20 cellular contexts compared by ENCODE assay signal in genomic region chr4:109873791-109874514, GRCh38. TPM values are rescaled to one million over a fixed set of nuclear protein-coding genes. Genes with fewer than 3 reads are reported as not detected.
DNase-seq lines count a peak whose midpoint lies in the region; ATAC-seq, FAIRE-seq and TF ChIP-seq lines count a peak whose summit lies in the region.
"Had no signal": no experiment of that assay in that cellular context is flagged by ENCODE, and none has a peak within 500 bp of the region (broad histone marks: within the 10 kb centered on the region; RNA-seq: fewer than 3 reads in every experiment).

No MANE protein-coding gene starts in this region.

- H3K36me3 ChIP-seq in HEK293 (ENCODE audit: control insufficient read depth in 2 of 2, insufficient read depth in 1 of 2, low read length in 2 of 2): no peaks in the 10 kb centered on the region
- H3K36me3 ChIP-seq in astrocyte (ENCODE audit: insufficient read depth, low read length): no peaks in the 10 kb centered on the region
- no peaks in the 10 kb centered on the region for H3K36me3 ChIP-seq in osteoblast (ENCODE audit: insufficient read depth, low read length)
- no peaks in the 10 kb centered on the region for H3K36me3 ChIP-seq in SK-N-SH (replicated peaks in 1 of 2; ENCODE audit: control insufficient read depth in 1 of 2, insufficient read depth in 2 of 2, low read length in 1 of 2)
- H3K36me3 ChIP-seq: colonic mucosa had no signal

- POLR2A ChIA-PET in HEK293 (lab: Yijun Ruan, JAX) (no interaction called here), SK-N-SH (lab: Yijun Ruan, JAX) (no interaction called here)

- WGBS in SK-N-SH (ENCODE audit: low lambda C conversion rate): 8% methylated on average over 11 of the region's 11 CpGs

- H3K9ac ChIP-seq in astrocyte (ENCODE audit: low read length) (no peak overlapping the region), SK-N-SH (no peak overlapping the region)

- no peaks in the 10 kb centered on the region for H3K9me3 Mint-ChIP-seq in astrocyte (ENCODE audit: unreplicated experiment)
- H3K9me3 Mint-ChIP-seq: activated T-helper 1 cell treated with anti-CD3 and anti-CD28 coated beads, Interleukin-12 subunit alpha, Interleukin-12 subunit beta, Interleukin-2, Interleukin-4 antibody, amounts not matched to agents 30 ng/mL and 10 ng/mL and 1 ng/mL, durations not matched to agents 14 hours and 24 hours and 36 hours; stimulated activated memory B cell treated with anti-CD40 and anti-IgM and Interleukin-4, amounts not matched to agents 10 μg/mL and 1 μg/mL and 100 μg/mL, for 72 hours had no signal

- TF ChIP-seq RAD21 in SK-N-SH (IDR thresholded peaks at IDR 0.05; ENCODE audit: low read length): no peak

- peaks cover 8% of the 10 kb centered on the region for H3K27me3 Mint-ChIP-seq in astrocyte (ENCODE audit: low read depth, unreplicated experiment)

- H3K27ac ChIP-seq in 22Rv1 (no peak overlapping the region), HEK293 (ENCODE audit: extremely low read depth, low read depth, low read length) (no peak overlapping the region), astrocyte (ENCODE audit: low read depth, low read length) (no peak overlapping the region), foreskin keratinocyte (no peak overlapping the region), osteoblast (ENCODE audit: low read depth, low read length) (no peak overlapping the region), SK-N-SH (ENCODE audit: low read depth in 2 of 2, low read length in 1 of 2) (no peak overlapping the region)
- H3K27ac ChIP-seq: colonic mucosa, spleen had no signal

- H3K9me2 ChIP-seq in SK-N-SH: no peaks in the 10 kb centered on the region

- H3K27me3 ChIP-seq in astrocyte (ENCODE audit: insufficient read depth, low read length) (no peaks in the 10 kb centered on the region), foreskin keratinocyte (no peaks in the 10 kb centered on the region), osteoblast (ENCODE audit: insufficient read depth, low read length) (no peaks in the 10 kb centered on the region), SK-N-SH (ENCODE audit: insufficient read depth) (0 out of 2 replicates have a peak, but pooled peaks cover 2% of the 10 kb centered on the region)
- H3K27me3 ChIP-seq: colonic mucosa had no signal

- H3F3A ChIP-seq in SK-N-SH (replicated peaks; ENCODE audit: insufficient read depth): no peaks in the 10 kb centered on the region

- ATAC-seq in foreskin keratinocyte: peak; percentile 45
- ATAC-seq: activated CD8-positive, alpha-beta T cell treated with anti-CD3 and anti-CD28 coated beads, Interleukin-2, amount 10 ng/mL, durations not matched to agents 7 days and 5 days; left cardiac atrium; stimulated activated memory B cell treated with anti-CD40 and anti-IgM and Interleukin-4, amounts not matched to agents 10 μg/mL and 1 μg/mL and 100 μg/mL, for 72 hours had no signal

- peak overlapping the region; percentile 23 for H3K27ac Mint-ChIP-seq in astrocyte (ENCODE audit: unreplicated experiment)
- H3K27ac Mint-ChIP-seq: activated CD8-positive, alpha-beta T cell treated with anti-CD3 and anti-CD28 coated beads, Interleukin-2, amount 10 ng/mL, durations not matched to agents 7 days and 5 days; activated T-helper 1 cell treated with anti-CD3 and anti-CD28 coated beads, Interleukin-12 subunit alpha, Interleukin-12 subunit beta, Interleukin-2, Interleukin-4 antibody, amounts not matched to agents 30 ng/mL and 10 ng/mL and 1 ng/mL, durations not matched to agents 14 hours and 24 hours and 36 hours; stimulated activated memory B cell treated with anti-CD40 and anti-IgM and Interleukin-4, amounts not matched to agents 10 μg/mL and 1 μg/mL and 100 μg/mL, for 72 hours had no signal

- no peak overlapping the region for H3K4me3 Mint-ChIP-seq in astrocyte (ENCODE audit: unreplicated experiment)
- H3K4me3 Mint-ChIP-seq: activated CD8-positive, alpha-beta T cell treated with anti-CD3 and anti-CD28 coated beads, Interleukin-2, amount 10 ng/mL, durations not matched to agents 7 days and 5 days; activated T-helper 1 cell treated with anti-CD3 and anti-CD28 coated beads, Interleukin-12 subunit alpha, Interleukin-12 subunit beta, Interleukin-2, Interleukin-4 antibody, amounts not matched to agents 30 ng/mL and 10 ng/mL and 1 ng/mL, durations not matched to agents 14 hours and 24 hours and 36 hours; stimulated activated memory B cell treated with anti-CD40 and anti-IgM and Interleukin-4, amounts not matched to agents 10 μg/mL and 1 μg/mL and 100 μg/mL, for 72 hours had no signal

- no peak for FAIRE-seq in astrocyte (lab: Jason Lieb, UNC)
- FAIRE-seq: endothelial cell of umbilical vein had no signal

- H3K4me1 ChIP-seq in HEK293 (ENCODE audit: control insufficient read depth, insufficient read depth, low read length) (no peaks in the 10 kb centered on the region; the same call in 1 of the 2 replicates), astrocyte (ENCODE audit: insufficient read depth, low read length) (no peaks in the 10 kb centered on the region), foreskin keratinocyte (no peaks in the 10 kb centered on the region), osteoblast (ENCODE audit: insufficient read depth, low read length) (no peaks in the 10 kb centered on the region), SK-N-SH (ENCODE audit: control insufficient read depth in 1 of 2, insufficient read depth in 2 of 2, low read depth in 1 of 2, low read length in 1 of 2) (no peaks in the 10 kb centered on the region)
- H3K4me1 ChIP-seq: colonic mucosa, spleen had no signal

- DNase-seq in astrocyte (ENCODE audit: low read depth): peak; percentile 3
- peak; percentile 16 to 60 for DNase-seq in foreskin keratinocyte
- DNase-seq in middle frontal gyrus (ENCODE audit: extremely low spot score, low spot score): no peak
- no peak for DNase-seq in NCI-H2227 (lab: John Stamatoyannopoulos, UW; ENCODE audit: unreplicated experiment)
- DNase-seq in osteoblast (ENCODE audit: insufficient read length, low spot score, missing footprints): no peak
- no peak for DNase-seq in SK-N-SH
- DNase-seq: activated CD8-positive, alpha-beta T cell treated with anti-CD3 and anti-CD28 coated beads, Interleukin-2, amount 10 ng/mL, durations not matched to agents 7 days and 5 days; colonic mucosa; GDM1; hypothalamus; KBM-7; left cardiac atrium; NCI-H1417 treated with DMSO at 0.1 percent for 48 hours; NCI-H446 treated with DMSO at 0.1 percent for 48 hours; spleen had no signal

- H2AFZ ChIP-seq in astrocyte (ENCODE audit: low read depth, low read length): no peak overlapping the region
- H2AFZ ChIP-seq in osteoblast (ENCODE audit: low read length): no peak overlapping the region
- H2AFZ ChIP-seq in SK-N-SH (ENCODE audit: low read depth): no peak overlapping the region

- H3K4me2 ChIP-seq in astrocyte (ENCODE audit: low read length) (no peak overlapping the region), osteoblast (ENCODE audit: insufficient read depth, low read length) (no peak overlapping the region), SK-N-SH (no peak overlapping the region)

- H4K20me1 ChIP-seq in astrocyte (ENCODE audit: insufficient read depth, low read length) (no peaks in the 10 kb centered on the region), osteoblast (ENCODE audit: insufficient read depth, low read length) (no peaks in the 10 kb centered on the region), SK-N-SH (ENCODE audit: insufficient read depth) (no peaks in the 10 kb centered on the region)

- H3K79me2 ChIP-seq in astrocyte (ENCODE audit: insufficient read depth, low read length): no peaks in the 10 kb centered on the region
- no peaks in the 10 kb centered on the region for H3K79me2 ChIP-seq in osteoblast (ENCODE audit: insufficient read depth, low read length)
- H3K79me2 ChIP-seq in SK-N-SH (ENCODE audit: insufficient read depth): no peaks in the 10 kb centered on the region

- H3K4me1 Mint-ChIP-seq in astrocyte (ENCODE audit: low read depth, unreplicated experiment): no peaks in the 10 kb centered on the region
- H3K4me1 Mint-ChIP-seq: stimulated activated memory B cell treated with anti-CD40 and anti-IgM and Interleukin-4, amounts not matched to agents 10 μg/mL and 1 μg/mL and 100 μg/mL, for 72 hours had no signal

- no peak for TF ChIP-seq EP300 in SK-N-SH (IDR thresholded peaks at IDR 0.05; ENCODE audit: borderline replicate concordance in 1 of 2, low read depth in 1 of 2, low read length in 1 of 2)

- no peaks in the 10 kb centered on the region for H3K9me3 ChIP-seq in HEK293 (ENCODE audit: control insufficient read depth, insufficient read depth, low read depth, low read length)
- no peaks in the 10 kb centered on the region for H3K9me3 ChIP-seq in astrocyte (ENCODE audit: insufficient read depth, low read depth, low read length)
- H3K9me3 ChIP-seq in osteoblast (ENCODE audit: low read depth, low read length): no peaks in the 10 kb centered on the region
- no peaks in the 10 kb centered on the region for H3K9me3 ChIP-seq in SK-N-SH
- H3K9me3 ChIP-seq: colonic mucosa, spleen had no signal

- TF ChIP-seq CTCF in 22Rv1 (IDR thresholded peaks at IDR 0.05): peak; percentile 26
- TF ChIP-seq CTCF in HEK293 (tag by site-specific recombination; IDR thresholded peaks at IDR 0.05): no peak
- TF ChIP-seq CTCF in astrocyte (IDR thresholded peaks at IDR 0.05; ENCODE audit: insufficient read depth, low read depth, low read length): no peak
- peak; percentile 8 for TF ChIP-seq CTCF in foreskin keratinocyte (conservative IDR thresholded peaks at IDR 0.05)
- no peak for TF ChIP-seq CTCF in osteoblast (IDR thresholded peaks at IDR 0.05; ENCODE audit: extremely low read depth, low read depth, low read length)
- no peak for TF ChIP-seq CTCF in SK-N-SH (IDR thresholded peaks at IDR 0.05)

- CTCF ChIA-PET in HEK293 (lab: Yijun Ruan, JAX): no interaction called here
- CTCF ChIA-PET in SK-N-SH (lab: Yijun Ruan, JAX): interaction anchor here (1.3 kb wide), 1 partner anchor 468 kb away, joined by 4 read pairs; no protein-coding TSS in a partner anchor

- no peak overlapping the region for H3K4me3 ChIP-seq in HEK293 (ENCODE audit: low read depth, low read length)
- no peak overlapping the region for H3K4me3 ChIP-seq in astrocyte (ENCODE audit: insufficient read depth, low read depth, low read length)
- H3K4me3 ChIP-seq in osteoblast (ENCODE audit: insufficient read depth, low read length): no peak overlapping the region
- no peak overlapping the region for H3K4me3 ChIP-seq in SK-N-SH (ENCODE audit: low read depth in 2 of 2, low read length in 1 of 2)
- H3K4me3 ChIP-seq: colonic mucosa, spleen had no signal

- peaks cover 5% of the 10 kb centered on the region for H3K36me3 Mint-ChIP-seq in astrocyte (ENCODE audit: low read depth, unreplicated experiment)

RNA-seq across cellular contexts. Expression of gene LRIT3, which starts 26.0 kb away (rescaled TPM):
- total RNA-seq in astrocyte (0.11 TPM in 1 of 2 replicates, not detected in the other), foreskin keratinocyte (0.04 TPM in 1 of 2 replicates, not detected in the other), osteoblast (under 0.01 and 0.29 TPM in 2 replicates)
- polyA plus RNA-seq in foreskin keratinocyte (0.02 and 0.03 TPM in 2 replicates), SK-N-SH (2012; rRNA removed) (0.02 TPM in 1 of 2 replicates, not detected in the other)
- 0.01 and 0.03 TPM in 2 replicates for polyA plus RNA-seq in SK-N-SH (2012; cell fraction: cytosol; rRNA removed)
- 0.08 TPM in 2 replicates for polyA plus RNA-seq in SK-N-SH (2012; cell fraction: nucleus; rRNA removed)
- total RNA-seq: activated T-helper 1 cell treated with anti-CD3 and anti-CD28 coated beads, Interleukin-12 subunit alpha, Interleukin-12 subunit beta, Interleukin-2, Interleukin-4 antibody, amounts not matched to agents 30 ng/mL and 10 ng/mL and 1 ng/mL, durations not matched to agents 14 hours and 24 hours and 36 hours; left cardiac atrium had no signal

RNA-seq across cellular contexts. Expression of gene EGF, which starts 38.7 kb away (rescaled TPM):
- total RNA-seq in astrocyte: 22.9 and 25.1 TPM in 2 replicates
- total RNA-seq in foreskin keratinocyte: 0.60 and 1.1 TPM in 2 replicates
- 0.08 and 0.30 TPM in 2 replicates for polyA plus RNA-seq in foreskin keratinocyte
- 0.36 and 1.2 TPM in 2 replicates for total RNA-seq in osteoblast
- polyA plus RNA-seq in SK-N-SH (2012; rRNA removed): 0.89 and 2.4 TPM in 2 replicates
- polyA plus RNA-seq in SK-N-SH (2012; cell fraction: cytosol; rRNA removed): 1.5 and 2.1 TPM in 2 replicates
- 1.3 and 2.8 TPM in 2 replicates for polyA plus RNA-seq in SK-N-SH (2012; cell fraction: nucleus; rRNA removed)
- total RNA-seq: activated CD8-positive, alpha-beta T cell treated with anti-CD3 and anti-CD28 coated beads, Interleukin-2, amount 10 ng/mL, durations not matched to agents 7 days and 5 days; activated T-helper 1 cell treated with anti-CD3 and anti-CD28 coated beads, Interleukin-12 subunit alpha, Interleukin-12 subunit beta, Interleukin-2, Interleukin-4 antibody, amounts not matched to agents 30 ng/mL and 10 ng/mL and 1 ng/mL, durations not matched to agents 14 hours and 24 hours and 36 hours; endothelial cell of umbilical vein had no signal
- polyA plus RNA-seq: endothelial cell of umbilical vein had no signal

RNA-seq across cellular contexts. Expression of gene RRH, which starts 46.2 kb away (rescaled TPM):
- total RNA-seq in astrocyte: 0.25 TPM in 1 of 2 replicates, not detected in the other
- total RNA-seq in foreskin keratinocyte: 0.10 TPM in 1 of 2 replicates, not detected in the other
- polyA plus RNA-seq in foreskin keratinocyte: 0.03 and 0.04 TPM in 2 replicates
- under 0.01 TPM in 1 of 2 replicates, not detected in the other for total RNA-seq in osteoblast
- polyA plus RNA-seq in SK-N-SH (2012; rRNA removed): 0.05 and 0.10 TPM in 2 replicates
- polyA plus RNA-seq in SK-N-SH (2012; cell fraction: cytosol; rRNA removed): 0.04 and 0.05 TPM in 2 replicates
- 0.06 and 0.19 TPM in 2 replicates for polyA plus RNA-seq in SK-N-SH (2012; cell fraction: nucleus; rRNA removed)
- total RNA-seq: left cardiac atrium had no signal

RNA-seq across cellular contexts. Expression of gene GAR1, which starts 58.4 kb away (rescaled TPM):
- total RNA-seq in astrocyte (20.5 and 26.5 TPM in 2 replicates), foreskin keratinocyte (19.7 and 21.9 TPM in 2 replicates), osteoblast (2.9 and 4.7 TPM in 2 replicates)
- polyA plus RNA-seq in foreskin keratinocyte (46.6 and 47.9 TPM in 2 replicates), SK-N-SH (2012; rRNA removed) (37.5 and 40.5 TPM in 2 replicates)
- 56.8 and 90.3 TPM in 2 replicates for polyA plus RNA-seq in SK-N-SH (2012; cell fraction: cytosol; rRNA removed)
- polyA plus RNA-seq in SK-N-SH (2012; cell fraction: nucleus; rRNA removed): 8.4 and 12.3 TPM in 2 replicates

Comparison
In these comparisons a context has a peak if more than half of its experiments do, and no peak if none do; other contexts are left out.
1. CTCF ChIP-seq: peak in 22Rv1 (single experiment) and foreskin keratinocyte (single experiment); none in HEK293 (single experiment), astrocyte (single experiment), osteoblast (single experiment) and SK-N-SH (single experiment).
2. DNase-seq: peak in astrocyte (single experiment) and foreskin keratinocyte (2 of 2); none in middle frontal gyrus (single experiment), NCI-H2227 (single experiment), osteoblast (single experiment) and SK-N-SH (single experiment).
3. RNA of gene EGF, which starts 38.7 kb away (total RNA-seq): 22.9 to 25.1 TPM in astrocyte; 0.60 to 1.1 TPM in foreskin keratinocyte and 0.36 to 1.2 TPM in osteoblast; every median in the first group is over 10 times any median in the second.